8 cellular contexts compared by ENCODE assay signal in the genomic region with DNA sequence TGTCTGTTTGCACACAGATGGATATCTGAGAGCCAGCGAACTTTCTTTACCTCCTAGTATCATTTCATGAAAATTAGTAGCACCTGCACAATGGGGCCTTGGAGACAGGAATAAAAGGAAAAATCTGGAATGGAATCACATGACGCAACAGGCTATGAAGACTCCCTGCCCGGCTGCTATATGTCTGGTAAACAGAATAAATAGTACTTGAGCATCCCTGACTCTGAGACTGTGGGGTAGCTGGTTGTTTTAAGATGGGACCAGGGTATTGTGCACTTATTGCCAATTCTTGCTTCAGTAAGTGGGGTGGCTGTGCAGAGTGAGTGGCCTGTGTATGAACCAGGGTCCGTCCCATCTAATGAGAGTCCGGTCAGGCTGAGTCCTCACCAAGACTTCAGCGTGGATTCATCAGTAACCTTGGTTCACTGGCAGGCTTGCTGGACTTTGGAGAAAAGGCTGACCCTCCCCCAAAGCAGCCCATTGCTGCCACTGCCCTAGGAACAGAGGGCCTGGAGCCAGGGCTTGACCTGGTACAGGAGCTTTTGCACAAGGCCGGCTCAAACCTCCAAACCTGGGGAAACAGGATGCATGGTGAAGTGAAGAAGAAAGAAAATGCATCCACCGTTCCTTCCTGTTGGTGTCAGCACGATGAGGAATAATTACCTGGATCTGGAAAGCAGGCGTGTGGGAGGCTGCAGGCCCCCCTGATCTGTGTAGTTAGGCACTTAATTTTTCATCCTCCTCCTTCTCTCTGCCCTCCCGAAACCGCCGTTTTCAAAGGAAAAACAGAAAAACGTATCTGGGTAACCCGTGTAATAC.
DNase-seq lines count a peak whose midpoint lies in the region; ATAC-seq and TF ChIP-seq lines count a peak whose summit lies in the region.

No MANE protein-coding gene starts in this region.

- H3K9me3 Mint-ChIP-seq in activated naive CD4-positive, alpha-beta T cell treated with anti-CD3 and anti-CD28 coated beads, Interleukin-2, amount 10 ng/mL, durations not matched to agents 7 days and 5 days: no peaks in the 10 kb centered on the region

- ATAC-seq in upper lobe of right lung (no peak), GM19324 (IDR thresholded peaks at IDR 0.05; ENCODE audit: low FRiP score, unreplicated experiment) (no peak)

- CTCF ChIA-PET in activated naive CD4-positive, alpha-beta T cell treated with anti-CD3 and anti-CD28 coated beads, Interleukin-2, amount 10 ng/mL, durations not matched to agents 7 days and 5 days (lab: Charles Lee): interaction anchor here (1.1 to 4.7 kb wide), 3 partner anchors 11 to 314 kb away, joined by 3 to 88 read pairs (median 3); no protein-coding TSS in a partner anchor

- H3K36me3 ChIP-seq in breast epithelium: no peaks in the 10 kb centered on the region
- H3K36me3 ChIP-seq in muscle layer of duodenum (ENCODE audit: control insufficient read depth in 1 of 2, insufficient read depth in 2 of 2, low read length in 2 of 2): peaks cover 0 to 8% of the 10 kb centered on the region in 2 donors
- H3K36me3 ChIP-seq in upper lobe of right lung: no peaks in the 10 kb centered on the region

- peaks cover 63% of the 10 kb centered on the region for H3K4me1 Mint-ChIP-seq in activated naive CD4-positive, alpha-beta T cell treated with anti-CD3 and anti-CD28 coated beads, Interleukin-2, amount 10 ng/mL, durations not matched to agents 7 days and 5 days

- TF ChIP-seq CTCF in breast epithelium (IDR thresholded peaks at IDR 0.05): no peak
- no peak for TF ChIP-seq CTCF in upper lobe of right lung (IDR thresholded peaks at IDR 0.05)

- no peak for TF ChIP-seq POLR2A in breast epithelium (IDR thresholded peaks at IDR 0.05)

- H3K36me3 Mint-ChIP-seq in activated naive CD4-positive, alpha-beta T cell treated with anti-CD3 and anti-CD28 coated beads, Interleukin-2, amount 10 ng/mL, durations not matched to agents 7 days and 5 days: peaks cover 38% of the 10 kb centered on the region

- H3K27me3 ChIP-seq in breast epithelium: no peaks in the 10 kb centered on the region
- H3K27me3 ChIP-seq in muscle layer of duodenum (ENCODE audit: low read depth, low read length): no peaks in the 10 kb centered on the region
- no peaks in the 10 kb centered on the region for H3K27me3 ChIP-seq in upper lobe of right lung

- H3K27me3 Mint-ChIP-seq in activated naive CD4-positive, alpha-beta T cell treated with anti-CD3 and anti-CD28 coated beads, Interleukin-2, amount 10 ng/mL, durations not matched to agents 7 days and 5 days: no peaks in the 10 kb centered on the region

- no peaks in the 10 kb centered on the region for H3K9me3 ChIP-seq in breast epithelium
- H3K9me3 ChIP-seq in muscle layer of duodenum (ENCODE audit: control insufficient read depth in 1 of 2, low read length in 2 of 2): no peaks in the 10 kb centered on the region
- no peaks in the 10 kb centered on the region for H3K9me3 ChIP-seq in upper lobe of right lung

- H3K27ac ChIP-seq in breast epithelium (peak overlapping the region; percentile 98), muscle layer of duodenum (ENCODE audit: low read length) (peak overlapping the region; percentile 100), upper lobe of right lung (peak overlapping the region; percentile 98)

- peaks cover 5 to 35% of the 10 kb centered on the region in 2 donors for H3K4me1 ChIP-seq in breast epithelium
- H3K4me1 ChIP-seq in muscle layer of duodenum (ENCODE audit: control insufficient read depth in 1 of 2, insufficient read depth in 2 of 2, low read length in 2 of 2): peaks cover 21 to 23% of the 10 kb centered on the region in 2 donors
- H3K4me1 ChIP-seq in upper lobe of right lung: peaks cover 52% of the 10 kb centered on the region

- DNase-seq in activated naive CD4-positive, alpha-beta T cell treated with anti-CD3 and anti-CD28 coated beads, Interleukin-2, amount 10 ng/mL, durations not matched to agents 7 days and 5 days: no peak
- no peak for DNase-seq in activated naive CD4-positive, alpha-beta T cell (lab: John Stamatoyannopoulos, UW)
- DNase-seq in breast epithelium (ENCODE audit: low spot score in 2 of 2) (no peak), upper lobe of right lung (no peak), globus pallidus (ENCODE audit: low spot score) (no peak), Kasumi-1 (lab: John Stamatoyannopoulos, UW) (no peak)

- peak overlapping the region; percentile 84 for H3K4me3 Mint-ChIP-seq in activated naive CD4-positive, alpha-beta T cell treated with anti-CD3 and anti-CD28 coated beads, Interleukin-2, amount 10 ng/mL, durations not matched to agents 7 days and 5 days

- intact Hi-C loops in breast epithelium (cut with DNase I; ENCODE audit: low total_unique reads) (loop anchor here (10.0 kb wide), 1 partner anchor 333 kb away; a partner anchor contains a TSS), upper lobe of right lung (cut with DNase I) (loop anchor here (10.0 kb wide), 1 partner anchor 67 kb away; no protein-coding TSS in a partner anchor)

- H3K27ac Mint-ChIP-seq in activated naive CD4-positive, alpha-beta T cell treated with anti-CD3 and anti-CD28 coated beads, Interleukin-2, amount 10 ng/mL, durations not matched to agents 7 days and 5 days: peak overlapping the region; percentile 99

- peak overlapping the region in 2 of 3 donors; percentile 15 to 68 for H3K4me3 ChIP-seq in breast epithelium
- H3K4me3 ChIP-seq in muscle layer of duodenum (ENCODE audit: low read depth in 1 of 2, low read length in 2 of 2): peak overlapping the region; percentile 6 to 51
- peak overlapping the region; percentile 60 for H3K4me3 ChIP-seq in upper lobe of right lung
